Comparison of ENCODE assay signal across 8 cellular contexts in the genomic region with DNA sequence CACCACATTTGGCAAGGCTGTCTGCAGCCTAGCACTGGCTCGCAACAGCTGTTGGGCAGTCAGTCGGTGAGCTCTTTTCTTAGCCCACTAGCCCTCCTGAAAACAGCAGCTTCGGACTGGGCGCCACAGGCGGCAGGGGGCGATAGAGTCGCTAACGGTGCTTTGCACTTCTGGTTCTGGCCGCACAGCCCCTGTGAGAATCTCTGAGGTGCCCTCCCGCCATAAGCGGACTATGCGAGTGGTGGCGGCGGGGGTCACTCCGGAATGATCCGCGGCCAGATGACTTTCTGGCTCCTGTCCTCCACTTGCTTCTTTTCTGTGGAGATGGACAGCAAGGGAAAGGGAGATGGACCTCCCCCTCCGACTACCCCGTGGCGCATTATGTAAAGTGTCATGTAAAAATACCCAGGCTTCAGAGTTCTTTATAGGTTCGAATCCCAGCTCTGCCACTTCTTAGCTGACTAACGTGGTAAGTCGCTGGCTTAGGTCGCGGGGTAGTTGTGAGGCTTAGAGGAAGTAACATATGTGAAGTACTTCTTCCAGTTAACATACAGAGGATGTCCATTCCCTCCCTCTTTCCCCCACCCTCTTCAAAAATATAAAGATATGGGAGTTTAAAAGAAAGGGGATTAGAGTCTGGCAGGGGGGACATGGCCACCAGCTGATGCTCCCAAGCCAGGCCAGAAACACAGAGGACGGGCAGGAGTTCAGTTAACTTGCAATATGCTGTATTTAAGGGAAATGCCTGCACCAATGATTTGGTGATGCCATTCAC.
DNase-seq lines count a peak whose midpoint lies in the region; ATAC-seq and TF ChIP-seq lines count a peak whose summit lies in the region.

No MANE protein-coding gene starts in this region.

- H3K4me3 ChIP-seq in foreskin fibroblast (ENCODE audit: low read depth in 1 of 2, low read length in 2 of 2) = no peak overlapping the region

- ATAC-seq in GM19351 (IDR thresholded peaks at IDR 0.05; ENCODE audit: unreplicated experiment) (peak; percentile 79), HG02884 (IDR thresholded peaks at IDR 0.05; ENCODE audit: unreplicated experiment) (no peak)

- peak; percentile 24 for DNase-seq in COLO829 (ENCODE audit: low spot score)
- DNase-seq in NCI-H2227 (lab: John Stamatoyannopoulos, UW; ENCODE audit: unreplicated experiment) = peak; percentile 83
- peak in 1 of 2 donors; percentile 12 for DNase-seq in foreskin fibroblast
- DNase-seq in stimulated activated CD4-positive, alpha-beta T cell treated with anti-CD3 and anti-CD28 coated beads, Interleukin-4, amount 100 ng/mL, for 48 hours (ENCODE audit: low read depth in 2 of 2) = peak; percentile 7 to 20
- DNase-seq in MV-4-11 (lab: John Stamatoyannopoulos, UW) = no peak
- no peak for DNase-seq in activated CD4-positive, alpha-beta T cell treated with anti-CD3 and anti-CD28 coated beads, Interleukin-2, amount 50 U/mL, for 1 hour

- TF ChIP-seq CTCF in foreskin fibroblast (IDR thresholded peaks at IDR 0.05; ENCODE audit: low read depth, low read length) = peak; percentile 9

Comparison
In these comparisons a context has a peak if more than half of its experiments do, and no peak if none do; other contexts are left out.
1. DNase-seq: peak in COLO829 (single experiment), NCI-H2227 (single experiment) and stimulated activated CD4-positive, alpha-beta T cell treated with anti-CD3 and anti-CD28 coated beads, Interleukin-4, amount 100 ng/mL, for 48 hours (2 of 2); none in MV-4-11 (single experiment) and activated CD4-positive, alpha-beta T cell treated with anti-CD3 and anti-CD28 coated beads, Interleukin-2, amount 50 U/mL, for 1 hour (single experiment).